Comparison of ENCODE assay signal across 8 cellular contexts in genomic region chr6:14239097-14239496, GRCh38.
"Had no signal": no experiment of that assay in that cellular context is flagged by ENCODE, and none has a peak within 500 bp of the region (broad histone marks: within the 10 kb centered on the region; RNA-seq: fewer than 3 reads in every experiment).

No MANE protein-coding gene starts in this region.

- H3K4me3 ChIP-seq: GM12878 had no signal

- DNase-seq: GDM1, GF-D8 had no signal

- FAIRE-seq: G401.6, GM12878, GM12891, GM12892, GM18507, GM19239 had no signal
